23 cellular contexts compared by ENCODE assay signal in the genomic region with DNA sequence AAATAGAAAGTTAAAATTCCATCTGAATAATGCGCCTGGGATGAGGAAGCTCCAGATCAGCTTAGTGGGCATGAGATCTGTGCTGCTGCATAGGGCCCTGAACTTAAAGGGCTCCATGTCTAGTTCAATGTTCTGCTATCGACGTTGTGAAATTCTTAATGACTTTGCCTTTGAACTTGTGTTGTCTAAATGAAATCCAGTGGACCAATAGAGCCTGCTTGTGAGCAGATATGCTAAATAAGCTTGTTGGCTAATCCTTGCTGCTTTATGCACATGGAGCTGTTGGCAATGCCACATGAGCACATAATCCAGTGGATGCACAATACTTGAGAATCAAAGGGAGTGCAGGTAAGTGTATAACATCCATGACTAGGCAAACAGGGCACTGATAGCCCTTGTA.
"Had no signal": no experiment of that assay in that cellular context is flagged by ENCODE, and none has a peak within 500 bp of the region (broad histone marks: within the 10 kb centered on the region; RNA-seq: fewer than 3 reads in every experiment).

No MANE protein-coding gene starts in this region.

- H3K27ac ChIP-seq: HL-60, SJSA1, SK-N-MC had no signal

- H3K9me3 ChIP-seq: SJSA1 had no signal

- H3K27me3 ChIP-seq: SJSA1 had no signal

- DNase-seq: KBM-7, MV-4-11, NCI-H1048, NCI-H1105, NCI-H1417, NCI-H1436 treated with DMSO at 0.1 percent for 48 hours, NCI-H1694 treated with DMSO at 0.1 percent for 48 hours, NCI-H1930, NCI-H2171 treated with DMSO at 0.1 percent for 48 hours, NCI-H345, NCI-H446 treated with DMSO at 0.1 percent for 48 hours, NCI-H524 treated with DMSO at 0.1 percent for 48 hours, NCI-H69, Right ventricle myocardium superior, RPMI8226, SIG-M5, SW 1271, T-cell had no signal

- FAIRE-seq: HTR-8/SVneo, RCC 7860 had no signal

- H3K4me3 ChIP-seq: SJSA1, SK-N-MC had no signal

- H3K36me3 ChIP-seq: SJSA1 had no signal

- H3K4me1 ChIP-seq: SJSA1 had no signal

- ATAC-seq: T-cell had no signal
